Comparison of ENCODE assay signal across 8 cellular contexts in genomic region chr15:99476413-99477222, GRCh38.
DNase-seq lines count a peak whose midpoint lies in the region; ATAC-seq and TF ChIP-seq lines count a peak whose summit lies in the region.

No MANE protein-coding gene starts in this region.

- H3K27me3 ChIP-seq in testis: no peaks in the 10 kb centered on the region

- WGBS in testis, 2 donors: 62 to 68% methylated on average over 14 to 26 of the region's 26 CpGs

- H3K4me3 ChIP-seq in WI38 (ENCODE audit: low read depth, low read length) (peak overlapping the region; percentile 54), fibroblast of mammary gland (ENCODE audit: control insufficient read depth, low read depth, low read length) (no peak overlapping the region), testis (no peak overlapping the region)

- no peaks in the 10 kb centered on the region for H3K36me3 ChIP-seq in testis (ENCODE audit: low read depth, missing control alignments)

- H3K9me3 ChIP-seq in testis: no peaks in the 10 kb centered on the region

- peak overlapping the region in 1 of 2 donors; percentile 67 for H3K27ac ChIP-seq in testis

- H3K4me1 ChIP-seq in testis: peaks cover 38% of the 10 kb centered on the region

- intact Hi-C loops in testis (cut with DNase I; ENCODE audit: low total_unique reads): no loop called here

- DNase-seq in A172 (ENCODE audit: low spot score) (peak; percentile 79), HPDE6-E6E7 (ENCODE audit: extremely low spot score) (peak; percentile 89), fibroblast of mammary gland (ENCODE audit: low read depth) (peak; percentile 99), omental fat pad (ENCODE audit: low spot score) (no peak), testis (no peak), NCI-H187 treated with DMSO at 0.1 percent for 48 hours (lab: John Stamatoyannopoulos, UW) (no peak)

- ATAC-seq in GM18868 (IDR thresholded peaks at IDR 0.05; ENCODE audit: unreplicated experiment) (peak; percentile 70), omental fat pad (ENCODE audit: low FRiP score) (peak; percentile 90)

- no peak for TF ChIP-seq POLR2A in testis (IDR thresholded peaks at IDR 0.05)

- no peak for TF ChIP-seq CTCF in WI38 (IDR thresholded peaks at IDR 0.05; ENCODE audit: low read depth, low read length)
- TF ChIP-seq CTCF in fibroblast of mammary gland (conservative IDR thresholded peaks at IDR 0.05; ENCODE audit: control insufficient read depth, insufficient read depth, low read depth, low read length): no peak
- no peak for TF ChIP-seq CTCF in omental fat pad (IDR thresholded peaks at IDR 0.05)
- TF ChIP-seq CTCF in testis (IDR thresholded peaks at IDR 0.05): no peak

Comparison
In these comparisons a context has a peak if more than half of its experiments do, and no peak if none do; other contexts are left out.
1. DNase-seq: peak in A172 (single experiment), HPDE6-E6E7 (single experiment) and fibroblast of mammary gland (single experiment); none in omental fat pad (single experiment), testis (single experiment) and NCI-H187 treated with DMSO at 0.1 percent for 48 hours (single experiment).